ENCODE assay signal across 18 cellular contexts in genomic region chr16:49932943-49933342, GRCh38.
DNase-seq lines count a peak whose midpoint lies in the region; ATAC-seq and TF ChIP-seq lines count a peak whose summit lies in the region.
"Had no signal": no experiment of that assay in that cellular context is flagged by ENCODE, and none has a peak within 500 bp of the region (broad histone marks: within the 10 kb centered on the region; RNA-seq: fewer than 3 reads in every experiment).

No MANE protein-coding gene starts in this region.

- no peak overlapping the region for H2AFZ ChIP-seq in smooth muscle cell (ENCODE audit: low read depth)
- H2AFZ ChIP-seq: parathyroid adenoma had no signal

- ATAC-seq in GM18498 (IDR thresholded peaks at IDR 0.05; ENCODE audit: unreplicated experiment) (no peak), GM18873 (IDR thresholded peaks at IDR 0.05; ENCODE audit: low FRiP score, unreplicated experiment) (no peak)

- peaks cover 14% of the 10 kb centered on the region for H3K4me1 Mint-ChIP-seq in mesothelial cell of epicardium
- H3K4me1 Mint-ChIP-seq: activated CD4-positive, alpha-beta T cell treated with anti-CD3 and anti-CD28 coated beads, Interleukin-2, amount 10 ng/mL, durations not matched to agents 7 days and 5 days had no signal

- H3K79me2 ChIP-seq in smooth muscle cell (ENCODE audit: low read depth), result no peaks in the 10 kb centered on the region
- H3K79me2 ChIP-seq: parathyroid adenoma had no signal

- no peak overlapping the region for H3K4me2 ChIP-seq in smooth muscle cell

- H3K9me3 Mint-ChIP-seq in mesothelial cell of epicardium, result peaks cover under 1% of the 10 kb centered on the region
- H3K9me3 Mint-ChIP-seq: activated T-cell treated with anti-CD3 and anti-CD28 coated beads, Interleukin-2, amount 50 U/mL, for 24 hours had no signal

- DNase-seq in DMS 273 (lab: John Stamatoyannopoulos, UW; ENCODE audit: unreplicated experiment) (peak; percentile 72), NCI-H446 treated with DMSO at 0.1 percent for 48 hours (lab: John Stamatoyannopoulos, UW) (peak; percentile 18), fibroblast of mammary gland (ENCODE audit: low read depth) (peak; percentile 30), mesothelial cell of epicardium (ENCODE audit: low spot score in 2 of 2, unreplicated experiment in 2 of 2) (no peak), smooth muscle cell (lab: John Stamatoyannopoulos, UW; ENCODE audit: unreplicated experiment) (no peak), RPMI8226 (no peak)
- DNase-seq: activated CD4-positive, alpha-beta T cell treated with anti-CD3 and anti-CD28 coated beads, Interleukin-2, amount 10 ng/mL, durations not matched to agents 7 days and 5 days; activated T-cell treated with anti-CD3 and anti-CD28 coated beads, Interleukin-2, amount 50 U/mL, for 24 hours; erythroblast; NCI-H1105; NCI-H524; Peyer's patch; stimulated activated CD4-positive, alpha-beta T cell treated with anti-CD3 and anti-CD28 coated beads, Interleukin-1b, Interleukin-23, amount 100 ng/mL, for 48 hours; stimulated activated CD8-positive, alpha-beta memory T cell treated with anti-CD3 and anti-CD28 coated beads, Interleukin-4, amount 100 ng/mL, for 48 hours; thyroid gland had no signal

- no peaks in the 10 kb centered on the region for H3F3A ChIP-seq in smooth muscle cell (ENCODE audit: low read depth)

- TF ChIP-seq CTCF in fibroblast of mammary gland (conservative IDR thresholded peaks at IDR 0.05; ENCODE audit: control insufficient read depth, insufficient read depth, low read depth, low read length) (no peak), mesothelial cell of epicardium (IDR thresholded peaks at IDR 0.05; ENCODE audit: unreplicated experiment) (no peak), smooth muscle cell (IDR thresholded peaks at IDR 0.05; ENCODE audit: borderline replicate concordance, insufficient read depth, poor library complexity, severe bottlenecking) (no peak)

- no peaks in the 10 kb centered on the region for H3K36me3 ChIP-seq in smooth muscle cell (ENCODE audit: low read depth)
- H3K36me3 ChIP-seq: Peyer's patch, thyroid gland had no signal

- H3K9ac ChIP-seq in smooth muscle cell (ENCODE audit: low read depth), result no peak overlapping the region
- H3K9ac ChIP-seq: parathyroid adenoma had no signal

- H3K36me3 Mint-ChIP-seq in mesothelial cell of epicardium, result no peaks in the 10 kb centered on the region

- peaks cover 5% of the 10 kb centered on the region for H3K4me1 ChIP-seq in smooth muscle cell (ENCODE audit: low read depth)
- H3K4me1 ChIP-seq: parathyroid adenoma, Peyer's patch had no signal

- no peaks in the 10 kb centered on the region for H3K27me3 ChIP-seq in smooth muscle cell (ENCODE audit: low read depth)
- H3K27me3 ChIP-seq: Peyer's patch, thyroid gland had no signal

- H3K4me3 ChIP-seq in fibroblast of mammary gland (ENCODE audit: control insufficient read depth, low read depth, low read length) (no peak overlapping the region), smooth muscle cell (no peak overlapping the region)
- H3K4me3 ChIP-seq: Peyer's patch, thyroid gland had no signal

- H3K9me3 ChIP-seq in smooth muscle cell (replicated peaks; ENCODE audit: low read depth), result no peaks in the 10 kb centered on the region
- H3K9me3 ChIP-seq: Peyer's patch, thyroid gland had no signal

- peaks cover 14% of the 10 kb centered on the region for H3K27me3 Mint-ChIP-seq in mesothelial cell of epicardium (ENCODE audit: low read depth)
- H3K27me3 Mint-ChIP-seq: activated CD4-positive, alpha-beta T cell treated with anti-CD3 and anti-CD28 coated beads, Interleukin-2, amount 10 ng/mL, durations not matched to agents 7 days and 5 days had no signal

- H3K27ac Mint-ChIP-seq in mesothelial cell of epicardium, result peak overlapping the region; percentile 81
- H3K27ac Mint-ChIP-seq: activated CD4-positive, alpha-beta T cell treated with anti-CD3 and anti-CD28 coated beads, Interleukin-2, amount 10 ng/mL, durations not matched to agents 7 days and 5 days; activated T-cell treated with anti-CD3 and anti-CD28 coated beads, Interleukin-2, amount 50 U/mL, for 24 hours had no signal

- no peaks in the 10 kb centered on the region for H4K20me1 ChIP-seq in smooth muscle cell (ENCODE audit: low read depth)

- H3K27ac ChIP-seq in smooth muscle cell (ENCODE audit: low read depth), result no peak overlapping the region
- H3K27ac ChIP-seq: parathyroid adenoma, Peyer's patch, thyroid gland had no signal

- 38% methylated on average over 4 of the region's 4 CpGs for WGBS in smooth muscle cell (ENCODE audit: low lambda C conversion rate)

- no peak overlapping the region for H3K4me3 Mint-ChIP-seq in mesothelial cell of epicardium
- H3K4me3 Mint-ChIP-seq: activated CD4-positive, alpha-beta T cell treated with anti-CD3 and anti-CD28 coated beads, Interleukin-2, amount 10 ng/mL, durations not matched to agents 7 days and 5 days; activated T-cell treated with anti-CD3 and anti-CD28 coated beads, Interleukin-2, amount 50 U/mL, for 24 hours had no signal

Comparison
In these comparisons a context has a peak if more than half of its experiments do, and no peak if none do; other contexts are left out.
1. DNase-seq: peak in DMS 273 (single experiment), NCI-H446 treated with DMSO at 0.1 percent for 48 hours (single experiment) and fibroblast of mammary gland (single experiment); none in mesothelial cell of epicardium (0 of 2), smooth muscle cell (single experiment) and RPMI8226 (single experiment).